Comparison of ENCODE assay signal across 8 cellular contexts in genomic region chr4:173332021-173332487, GRCh38. TPM values are rescaled to one million over a fixed set of nuclear protein-coding genes. Genes with fewer than 3 reads are reported as not detected.
A peak's percentile ranks its signal among the peaks of the same experiment; 100 is the strongest.
DNase-seq lines count a peak whose midpoint lies in the region; ATAC-seq lines count a peak whose summit lies in the region.

No MANE protein-coding gene starts in this region.

- H3K4me1 ChIP-seq in BLaER1, result peaks cover 39% of the 10 kb centered on the region
- peaks cover 30% of the 10 kb centered on the region for H3K4me1 ChIP-seq in mononuclear cell (ENCODE audit: insufficient read depth, low read length)

- peak; percentile 27 for DNase-seq in HT1080 (ENCODE audit: low read depth)
- peak; percentile 43 for DNase-seq in amniotic epithelial cell (ENCODE audit: low read depth)
- DNase-seq in NAMALWA (ENCODE audit: low spot score), result no peak
- no peak for DNase-seq in hepatic stellate cell (ENCODE audit: low spot score)
- no peak for DNase-seq in NCI-H2196 treated with DMSO at 0.1 percent for 48 hours (lab: John Stamatoyannopoulos, UW; ENCODE audit: unreplicated experiment)

- ATAC-seq in GM18498 (IDR thresholded peaks at IDR 0.05; ENCODE audit: unreplicated experiment), result no peak

- peak overlapping the region; percentile 100 for H3K9ac ChIP-seq in BLaER1

- H3K27ac ChIP-seq in BLaER1, result 0 out of 2 replicates have a peak overlapping the region, but pooled peaks have one; percentile 99

- H4K20me1 ChIP-seq in BLaER1, result peaks cover 35% of the 10 kb centered on the region

- H3K4me3 ChIP-seq in BLaER1 (peak overlapping the region; percentile 99), mononuclear cell (ENCODE audit: low read length) (peak overlapping the region; percentile 92)

- no peaks in the 10 kb centered on the region for H3K27me3 ChIP-seq in BLaER1
- no peaks in the 10 kb centered on the region for H3K27me3 ChIP-seq in mononuclear cell (ENCODE audit: insufficient read depth, low read length)

- H3K9me3 ChIP-seq in BLaER1 (no peaks in the 10 kb centered on the region), mononuclear cell (ENCODE audit: low read depth, low read length) (no peaks in the 10 kb centered on the region)

- H3K36me3 ChIP-seq in BLaER1, result peaks cover 51% of the 10 kb centered on the region

- peak overlapping the region; percentile 79 for H3K4me2 ChIP-seq in BLaER1

RNA-seq across cellular contexts. Expression of gene HMGB2, which starts 2.1 kb away (rescaled TPM):
- total RNA-seq in HT1080 (2014; rRNA removed; shearing (Covaris generic)), result 293 and 294 TPM in 2 replicates
- polyA plus RNA-seq in HT1080 (2015; cell fraction: cytosol; rRNA removed), result 398 and 408 TPM in 2 replicates
- polyA plus RNA-seq in HT1080 (2015; cell fraction: nucleus; rRNA removed), result 260 and 286 TPM in 2 replicates
- total RNA-seq in mononuclear cell, result 96.1 TPM

RNA-seq across cellular contexts. Expression of gene SAP30, which starts 38.7 kb away (rescaled TPM):
- 62.1 and 65.8 TPM in 2 replicates for total RNA-seq in HT1080 (2014; rRNA removed; shearing (Covaris generic))
- polyA plus RNA-seq in HT1080 (2015; cell fraction: cytosol; rRNA removed), result 24.7 and 32.4 TPM in 2 replicates
- polyA plus RNA-seq in HT1080 (2015; cell fraction: nucleus; rRNA removed), result 14.9 and 18.7 TPM in 2 replicates
- 5.2 TPM for total RNA-seq in mononuclear cell

Comparison
In these comparisons a context has a peak if more than half of its experiments do, and no peak if none do; other contexts are left out.
1. DNase-seq: peak in HT1080 (single experiment) and amniotic epithelial cell (single experiment); none in NAMALWA (single experiment), hepatic stellate cell (single experiment) and NCI-H2196 treated with DMSO at 0.1 percent for 48 hours (single experiment).
2. RNA of gene SAP30, which starts 38.7 kb away (total RNA-seq): 62.1 to 65.8 TPM in HT1080; 5.2 TPM in mononuclear cell (single experiment); every median in the first group is over 10 times any median in the second.